Comparison of ENCODE assay signal across 28 cellular contexts in the genomic region with DNA sequence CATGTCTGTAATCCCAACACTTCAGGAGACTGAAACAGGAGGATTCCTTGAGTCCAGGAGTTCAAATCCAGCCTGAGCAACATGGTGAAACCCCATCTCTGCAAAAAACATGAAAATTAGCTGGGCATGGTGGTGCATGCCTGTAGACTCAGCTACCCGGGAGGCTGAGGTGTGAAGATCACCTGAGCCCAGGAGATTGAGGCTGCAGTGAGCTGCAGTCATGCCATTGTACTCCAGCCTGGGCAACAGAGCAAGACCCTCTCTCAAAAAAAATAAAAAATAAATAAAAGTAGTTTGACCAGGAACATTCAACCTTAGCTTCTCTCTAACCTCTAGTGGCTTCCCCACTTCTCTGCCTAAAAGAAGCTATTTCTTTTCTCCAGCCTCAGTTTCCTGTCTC. TPM values are rescaled to one million over a fixed set of nuclear protein-coding genes. Genes with fewer than 3 reads are reported as not detected.
"Had no signal": no experiment of that assay in that cellular context is flagged by ENCODE, and none has a peak within 500 bp of the region (broad histone marks: within the 10 kb centered on the region; RNA-seq: fewer than 3 reads in every experiment).

No MANE protein-coding gene starts in this region.

- ATAC-seq: naive thymus-derived CD4-positive, alpha-beta T cell; T-helper 17 cell had no signal

- H3K4me3 ChIP-seq: gastrocnemius medialis, ovary, psoas muscle, spleen, testis, transverse colon had no signal

- FAIRE-seq: kidney, urothelium cell line had no signal

- H3K27ac ChIP-seq: ovary, psoas muscle, spleen had no signal

- DNase-seq: activated CD4-positive, alpha-beta memory T cell treated with anti-CD3 and anti-CD28 coated beads for 36 hours; activated CD4-positive, alpha-beta T cell treated with anti-CD3 and anti-CD28 coated beads, Interleukin-2, amount 10 ng/mL, durations not matched to agents 24 days and 14 days; activated CD4-positive, CD25-positive, alpha-beta regulatory T cell treated with anti-CD3 and anti-CD28 coated beads, Interleukin-2, amount 50 U/mL, for 72 hours; activated CD8-positive, alpha-beta memory T cell treated with anti-CD3 and anti-CD28 coated beads, Interleukin-2, amount 50 U/mL, for 4 hours; activated effector memory CD4-positive, alpha-beta T cell treated with anti-CD3 and anti-CD28 coated beads, Interleukin-2, amount 50 U/mL, for 16 hours; activated naive CD4-positive, alpha-beta T cell treated with anti-CD3 and anti-CD28 coated beads, Interleukin-2, amount 10 ng/mL, durations not matched to agents 7 days and 5 days; activated naive CD8-positive, alpha-beta T cell treated with anti-CD3 and anti-CD28 coated beads, Interleukin-2, amount 10 ng/mL, durations not matched to agents 7 days and 5 days; activated T-cell treated with anti-CD3 and anti-CD28 coated beads, Interleukin-2, amount 50 U/mL, for 1 hour; central memory CD4-positive, alpha-beta T cell; effector memory CD4-positive, alpha-beta T cell; gastrocnemius medialis; glutamatergic neuron; immature natural killer cell; kidney; left colon; midbrain; naive thymus-derived CD4-positive, alpha-beta T cell; ovary; spleen; stimulated activated naive CD4-positive, alpha-beta T cell; T-helper 17 cell; testis; transverse colon; WERI-Rb-1 had no signal

- H3K9me3 ChIP-seq: ascending aorta, gastrocnemius medialis, ovary, psoas muscle, testis, transverse colon had no signal

- H3K36me3 ChIP-seq: ascending aorta, gastrocnemius medialis, ovary, spleen, transverse colon had no signal

- H3K27me3 ChIP-seq: ascending aorta, gastrocnemius medialis, ovary, testis, transverse colon had no signal

RNA-seq across cellular contexts. Expression of gene SH3BP4, which starts 23.8 kb away (rescaled TPM):
- total RNA-seq: activated CD8-positive, alpha-beta memory T cell treated with anti-CD3 and anti-CD28 coated beads for 36 hours had no signal
- polyA plus RNA-seq: naive thymus-derived CD4-positive, alpha-beta T cell had no signal
